In the genomic region with DNA sequence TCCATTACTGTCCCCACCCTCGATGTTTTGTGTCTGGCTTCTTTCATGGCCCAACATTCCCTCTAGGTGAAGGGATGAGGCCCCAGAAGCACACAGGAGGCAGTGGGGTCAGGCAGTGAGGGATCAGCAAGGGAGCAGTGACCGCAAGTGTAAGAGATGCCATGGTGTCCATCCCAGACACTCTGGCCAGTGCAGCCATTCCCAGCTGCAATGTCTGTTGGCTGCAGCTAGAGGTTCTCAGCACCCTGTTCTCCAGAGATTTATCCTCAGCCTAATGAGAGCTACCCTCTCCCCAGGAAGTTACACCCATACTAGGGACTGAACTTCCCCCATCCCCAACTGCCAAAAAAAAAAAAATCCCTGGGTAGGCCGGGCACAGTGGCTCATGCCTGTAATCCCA, we compare ENCODE assay signal across 10 cellular contexts. TPM values are rescaled to one million over a fixed set of nuclear protein-coding genes. Genes with fewer than 3 reads are reported as not detected.
DNase-seq lines count a peak whose midpoint lies in the region; ATAC-seq and TF ChIP-seq lines count a peak whose summit lies in the region.
"Had no signal": no experiment of that assay in that cellular context is flagged by ENCODE, and none has a peak within 500 bp of the region (broad histone marks: within the 10 kb centered on the region; RNA-seq: fewer than 3 reads in every experiment).

No MANE protein-coding gene starts in this region.

- H2BK120ac ChIP-seq in mesendoderm (ENCODE audit: low read depth, low read length), result no peak overlapping the region

- H3K9me3 Mint-ChIP-seq in CD8-positive, alpha-beta T cell, result no peaks in the 10 kb centered on the region
- no peaks in the 10 kb centered on the region for H3K9me3 Mint-ChIP-seq in activated naive CD4-positive, alpha-beta T cell treated with anti-CD3 and anti-CD28 coated beads for 36 hours

- H3K9ac ChIP-seq in Loucy (ENCODE audit: low read depth, low read length, poor library complexity, severe bottlenecking) (peak overlapping the region; percentile 12), mesendoderm (ENCODE audit: low read length) (no peak overlapping the region)

- peaks cover 10% of the 10 kb centered on the region for H3K36me3 ChIP-seq in CD8-positive, alpha-beta T cell (ENCODE audit: insufficient read depth, low read length)
- H3K36me3 ChIP-seq in Loucy (ENCODE audit: insufficient read depth, low read length) (no peaks in the 10 kb centered on the region), mesendoderm (ENCODE audit: control insufficient read depth, insufficient read depth, low read length) (no peaks in the 10 kb centered on the region)

- POLR2A ChIA-PET in CD8-positive, alpha-beta T cell (lab: Charles Lee), result no interaction called here

- H3K4ac ChIP-seq in mesendoderm (ENCODE audit: low read depth, low read length), result no peak overlapping the region

- no peak overlapping the region for H2BK5ac ChIP-seq in mesendoderm (ENCODE audit: low read length)

- H4K5ac ChIP-seq in mesendoderm (ENCODE audit: low read length), result no peak overlapping the region

- H3K27me3 Mint-ChIP-seq in CD8-positive, alpha-beta T cell (ENCODE audit: low read depth), result no peaks in the 10 kb centered on the region
- no peaks in the 10 kb centered on the region for H3K27me3 Mint-ChIP-seq in activated naive CD4-positive, alpha-beta T cell treated with anti-CD3 and anti-CD28 coated beads for 36 hours (ENCODE audit: low read depth)

- WGBS in mesendoderm (ENCODE audit: extremely low coverage, insufficient coverage, low lambda C conversion rate), result no CpG with 5 or more reads among the region's 3 CpGs

- CTCF ChIA-PET in CD8-positive, alpha-beta T cell (lab: Charles Lee), result interaction anchor here (1.0 to 1.7 kb wide), 4 partner anchors 11 to 55 kb away, joined by 3 to 9 read pairs (median 5); no protein-coding TSS in a partner anchor
- CTCF ChIA-PET in activated naive CD4-positive, alpha-beta T cell treated with anti-CD3 and anti-CD28 coated beads for 36 hours (lab: Charles Lee), result interaction anchor here (1.5 to 9.3 kb wide), 5 partner anchors 13 to 53 kb away, joined by 4 to 74 read pairs (median 6); no protein-coding TSS in a partner anchor

- no peak for DNase-seq in CD8-positive, alpha-beta T cell
- DNase-seq in cardiac fibroblast (ENCODE audit: low read depth in 2 of 2) (peak; percentile 48 to 49), mesendoderm (peak; percentile 66)
- DNase-seq in activated naive CD4-positive, alpha-beta T cell treated with anti-CD3 and anti-CD28 coated beads for 36 hours, result no peak
- DNase-seq: activated effector memory CD4-positive, alpha-beta T cell treated with Interleukin-2 at 50 U/mL for 16 hours; occipital lobe had no signal

- no peak overlapping the region for H2BK15ac ChIP-seq in mesendoderm (replicated peaks; ENCODE audit: low read depth)

- intact Hi-C loops in CD8-positive, alpha-beta T cell (cut with DNase I, micrococcal nuclease), result loop anchor here in 1 of 2 experiments (1.0 kb wide), 1 partner anchor 54 kb away; no protein-coding TSS in a partner anchor
- intact Hi-C loops in activated naive CD4-positive, alpha-beta T cell treated with anti-CD3 and anti-CD28 coated beads for 36 hours (cut with micrococcal nuclease), result loop anchor here (1.0 kb wide), 2 partner anchors 54 to 308 kb away; no protein-coding TSS in a partner anchor

- no peaks in the 10 kb centered on the region for H3K9me2 ChIP-seq in Loucy (replicated peaks; ENCODE audit: low read depth, low read length)

- H2AFZ ChIP-seq in Loucy (ENCODE audit: low read length), result no peak overlapping the region

- no peak overlapping the region for H3K23ac ChIP-seq in mesendoderm (ENCODE audit: low read length)

- H3K56ac ChIP-seq in mesendoderm (ENCODE audit: low read length), result peak overlapping the region; percentile 30

- H3K27ac ChIP-seq in CD8-positive, alpha-beta T cell (ENCODE audit: low read depth, low read length), result no peak overlapping the region
- H3K27ac ChIP-seq in mesendoderm (ENCODE audit: low read depth, low read length), result no peak overlapping the region

- H2AK5ac ChIP-seq in mesendoderm (ENCODE audit: low read length), result no peak overlapping the region

- no peak overlapping the region for H3K4me3 Mint-ChIP-seq in CD8-positive, alpha-beta T cell
- H3K4me3 Mint-ChIP-seq in activated naive CD4-positive, alpha-beta T cell treated with anti-CD3 and anti-CD28 coated beads for 36 hours, result no peak overlapping the region

- H3F3A ChIP-seq in Loucy (ENCODE audit: low read depth), result no peaks in the 10 kb centered on the region; the same call in 1 of the 2 replicates

- peaks cover 84% of the 10 kb centered on the region for H3K4me1 Mint-ChIP-seq in CD8-positive, alpha-beta T cell (ENCODE audit: low read depth)
- peaks cover 74% of the 10 kb centered on the region for H3K4me1 Mint-ChIP-seq in activated naive CD4-positive, alpha-beta T cell treated with anti-CD3 and anti-CD28 coated beads for 36 hours (ENCODE audit: low read depth)

- TF ChIP-seq CTCF in CD8-positive, alpha-beta T cell (IDR thresholded peaks at IDR 0.05), result no peak
- peak; percentile 54 for TF ChIP-seq CTCF in Loucy (conservative IDR thresholded peaks at IDR 0.05; ENCODE audit: low read length)
- TF ChIP-seq CTCF in cardiac fibroblast (IDR thresholded peaks at IDR 0.05; ENCODE audit: low read depth, low read length), result peak; percentile 61

- H3K79me1 ChIP-seq in mesendoderm (ENCODE audit: low read length), result no peaks in the 10 kb centered on the region

- no peak overlapping the region for H4K8ac ChIP-seq in mesendoderm (ENCODE audit: low read depth, low read length)

- H3K4me3 ChIP-seq in CD8-positive, alpha-beta T cell (ENCODE audit: low read depth, low read length), result no peak overlapping the region
- H3K4me3 ChIP-seq in Loucy (ENCODE audit: low read length, poor library complexity, severe bottlenecking) (no peak overlapping the region), cardiac fibroblast (replicated peaks in 1 of 2; ENCODE audit: low read depth in 2 of 2, low read length in 2 of 2) (no peak overlapping the region), mesendoderm (ENCODE audit: low read length) (no peak overlapping the region)

- H3K4me2 ChIP-seq in Loucy (ENCODE audit: low read depth, low read length, poor library complexity, severe bottlenecking) (no peak overlapping the region), mesendoderm (ENCODE audit: low read length) (no peak overlapping the region)

- no peaks in the 10 kb centered on the region for H4K20me1 ChIP-seq in Loucy (ENCODE audit: insufficient read depth, low read length, poor library complexity, severe bottlenecking)

- peak overlapping the region; percentile 62 for H3K27ac Mint-ChIP-seq in CD8-positive, alpha-beta T cell
- H3K27ac Mint-ChIP-seq in activated naive CD4-positive, alpha-beta T cell treated with anti-CD3 and anti-CD28 coated beads for 36 hours, result no peak overlapping the region

- no peak for ATAC-seq in CD8-positive, alpha-beta T cell
- ATAC-seq in GM21619 (IDR thresholded peaks at IDR 0.05; ENCODE audit: unreplicated experiment), result no peak
- no peak for ATAC-seq in GM21529 (IDR thresholded peaks at IDR 0.05; ENCODE audit: unreplicated experiment)
- no peak for ATAC-seq in GM19467 (IDR thresholded peaks at IDR 0.05; ENCODE audit: unreplicated experiment)

- H3K9me3 ChIP-seq in CD8-positive, alpha-beta T cell (ENCODE audit: low read length), result no peaks in the 10 kb centered on the region
- H3K9me3 ChIP-seq in Loucy (ENCODE audit: insufficient read depth, low read depth, low read length), result no peaks in the 10 kb centered on the region

- no peaks in the 10 kb centered on the region for H3K27me3 ChIP-seq in CD8-positive, alpha-beta T cell (ENCODE audit: insufficient read depth, low read length)
- H3K27me3 ChIP-seq in Loucy (ENCODE audit: insufficient read depth, low read length, poor library complexity, severe bottlenecking), result no peaks in the 10 kb centered on the region
- no peaks in the 10 kb centered on the region for H3K27me3 ChIP-seq in mesendoderm (ENCODE audit: insufficient read depth, low read length, poor library complexity)

- H3K18ac ChIP-seq in mesendoderm (ENCODE audit: low read length), result no peak overlapping the region

- peaks cover 63% of the 10 kb centered on the region for H3K4me1 ChIP-seq in CD8-positive, alpha-beta T cell (ENCODE audit: insufficient read depth, low read length)
- H3K4me1 ChIP-seq in Loucy (ENCODE audit: insufficient read depth, low read length, poor library complexity, severe bottlenecking), result peaks cover 69% of the 10 kb centered on the region
- peaks cover 6% of the 10 kb centered on the region for H3K4me1 ChIP-seq in mesendoderm (ENCODE audit: control insufficient read depth, low read depth, low read length)

- H3K79me2 ChIP-seq in Loucy (ENCODE audit: insufficient read depth, low read length), result no peaks in the 10 kb centered on the region
- H3K79me2 ChIP-seq in mesendoderm (ENCODE audit: control insufficient read depth, insufficient read depth, low read length), result no peaks in the 10 kb centered on the region

- H3K36me3 Mint-ChIP-seq in CD8-positive, alpha-beta T cell, result peaks cover 57% of the 10 kb centered on the region
- peaks cover 2% of the 10 kb centered on the region for H3K36me3 Mint-ChIP-seq in activated naive CD4-positive, alpha-beta T cell treated with anti-CD3 and anti-CD28 coated beads for 36 hours (ENCODE audit: low read depth)

RNA-seq across cellular contexts. Expression of a gene that starts 40.2 kb away (rescaled TPM):
- 10 to 100 TPM; 34.9 to 36.4 TPM for total RNA-seq in CD8-positive, alpha-beta T cell
- polyA plus RNA-seq in mesendoderm (2013, experiment 1 of 2), result 1.0 TPM
- polyA plus RNA-seq in mesendoderm (2013, experiment 2 of 2), result 1.1 TPM
- total RNA-seq in activated naive CD4-positive, alpha-beta T cell treated with anti-CD3 and anti-CD28 coated beads for 36 hours, result 10 to 100 TPM; 10.9 to 11.0 TPM

Comparison
In these comparisons a context has a peak if more than half of its experiments do, and no peak if none do; other contexts are left out.
1. DNase-seq: peak in cardiac fibroblast (2 of 2) and mesendoderm (single experiment); none in CD8-positive, alpha-beta T cell (0 of 7) and activated naive CD4-positive, alpha-beta T cell treated with anti-CD3 and anti-CD28 coated beads for 36 hours (single experiment).